In genomic region chr16:67703626-67704025, GRCh38 we compare ENCODE assay signal across 2 cellular contexts.
TF ChIP-seq lines count a peak whose summit lies in the region.

No MANE protein-coding gene starts in this region.

TF ChIP-seq in liver, 16 proteins besides CTCF, POLR2A, EP300 and RAD21:
- TF ChIP-seq EGR1 (IDR thresholded peaks at IDR 0.05; ENCODE audit: low read depth in 2 of 2) (no peak), GABPA (IDR thresholded peaks at IDR 0.05 in 1 of 2, conservative IDR thresholded peaks at IDR 0.05 in 1 of 2) (no peak), FOXA1 (IDR thresholded peaks at IDR 0.05) (no peak), TAF1 (conservative IDR thresholded peaks at IDR 0.05) (no peak), NR2F2 (IDR thresholded peaks at IDR 0.05) (no peak), RXRA (IDR thresholded peaks at IDR 0.05) (no peak)
- TF ChIP-seq, protein P1, sequence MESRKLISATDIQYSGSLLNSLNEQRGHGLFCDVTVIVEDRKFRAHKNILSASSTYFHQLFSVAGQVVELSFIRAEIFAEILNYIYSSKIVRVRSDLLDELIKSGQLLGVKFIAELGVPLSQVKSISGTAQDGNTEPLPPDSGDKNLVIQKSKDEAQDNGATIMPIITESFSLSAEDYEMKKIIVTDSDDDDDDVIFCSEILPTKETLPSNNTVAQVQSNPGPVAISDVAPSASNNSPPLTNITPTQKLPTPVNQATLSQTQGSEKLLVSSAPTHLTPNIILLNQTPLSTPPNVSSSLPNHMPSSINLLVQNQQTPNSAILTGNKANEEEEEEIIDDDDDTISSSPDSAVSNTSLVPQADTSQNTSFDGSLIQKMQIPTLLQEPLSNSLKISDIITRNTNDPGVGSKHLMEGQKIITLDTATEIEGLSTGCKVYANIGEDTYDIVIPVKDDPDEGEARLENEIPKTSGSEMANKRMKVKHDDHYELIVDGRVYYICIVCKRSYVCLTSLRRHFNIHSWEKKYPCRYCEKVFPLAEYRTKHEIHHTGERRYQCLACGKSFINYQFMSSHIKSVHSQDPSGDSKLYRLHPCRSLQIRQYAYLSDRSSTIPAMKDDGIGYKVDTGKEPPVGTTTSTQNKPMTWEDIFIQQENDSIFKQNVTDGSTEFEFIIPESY (IDR thresholded peaks at IDR 0.05) = no peak
- TF ChIP-seq, protein P2, sequence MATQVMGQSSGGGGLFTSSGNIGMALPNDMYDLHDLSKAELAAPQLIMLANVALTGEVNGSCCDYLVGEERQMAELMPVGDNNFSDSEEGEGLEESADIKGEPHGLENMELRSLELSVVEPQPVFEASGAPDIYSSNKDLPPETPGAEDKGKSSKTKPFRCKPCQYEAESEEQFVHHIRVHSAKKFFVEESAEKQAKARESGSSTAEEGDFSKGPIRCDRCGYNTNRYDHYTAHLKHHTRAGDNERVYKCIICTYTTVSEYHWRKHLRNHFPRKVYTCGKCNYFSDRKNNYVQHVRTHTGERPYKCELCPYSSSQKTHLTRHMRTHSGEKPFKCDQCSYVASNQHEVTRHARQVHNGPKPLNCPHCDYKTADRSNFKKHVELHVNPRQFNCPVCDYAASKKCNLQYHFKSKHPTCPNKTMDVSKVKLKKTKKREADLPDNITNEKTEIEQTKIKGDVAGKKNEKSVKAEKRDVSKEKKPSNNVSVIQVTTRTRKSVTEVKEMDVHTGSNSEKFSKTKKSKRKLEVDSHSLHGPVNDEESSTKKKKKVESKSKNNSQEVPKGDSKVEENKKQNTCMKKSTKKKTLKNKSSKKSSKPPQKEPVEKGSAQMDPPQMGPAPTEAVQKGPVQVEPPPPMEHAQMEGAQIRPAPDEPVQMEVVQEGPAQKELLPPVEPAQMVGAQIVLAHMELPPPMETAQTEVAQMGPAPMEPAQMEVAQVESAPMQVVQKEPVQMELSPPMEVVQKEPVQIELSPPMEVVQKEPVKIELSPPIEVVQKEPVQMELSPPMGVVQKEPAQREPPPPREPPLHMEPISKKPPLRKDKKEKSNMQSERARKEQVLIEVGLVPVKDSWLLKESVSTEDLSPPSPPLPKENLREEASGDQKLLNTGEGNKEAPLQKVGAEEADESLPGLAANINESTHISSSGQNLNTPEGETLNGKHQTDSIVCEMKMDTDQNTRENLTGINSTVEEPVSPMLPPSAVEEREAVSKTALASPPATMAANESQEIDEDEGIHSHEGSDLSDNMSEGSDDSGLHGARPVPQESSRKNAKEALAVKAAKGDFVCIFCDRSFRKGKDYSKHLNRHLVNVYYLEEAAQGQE (IDR thresholded peaks at IDR 0.05) = no peak
- TF ChIP-seq, protein P3, sequence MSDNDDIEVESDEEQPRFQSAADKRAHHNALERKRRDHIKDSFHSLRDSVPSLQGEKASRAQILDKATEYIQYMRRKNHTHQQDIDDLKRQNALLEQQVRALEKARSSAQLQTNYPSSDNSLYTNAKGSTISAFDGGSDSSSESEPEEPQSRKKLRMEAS (IDR thresholded peaks at IDR 0.05) = no peak

TF ChIP-seq in HepG2, 621 proteins besides CTCF, POLR2A, EP300 and RAD21:
- TF ChIP-seq PHF21A (CRISPR knock-in tag; IDR thresholded peaks at IDR 0.05) (no peak), ZNF441 (CRISPR knock-in tag; IDR thresholded peaks at IDR 0.05; ENCODE audit: borderline replicate concordance) (no peak), ZNF543 (CRISPR knock-in tag; IDR thresholded peaks at IDR 0.05) (no peak), ZNF782 (CRISPR knock-in tag; IDR thresholded peaks at IDR 0.05; ENCODE audit: borderline replicate concordance) (no peak)
- TF ChIP-seq, protein P4, sequence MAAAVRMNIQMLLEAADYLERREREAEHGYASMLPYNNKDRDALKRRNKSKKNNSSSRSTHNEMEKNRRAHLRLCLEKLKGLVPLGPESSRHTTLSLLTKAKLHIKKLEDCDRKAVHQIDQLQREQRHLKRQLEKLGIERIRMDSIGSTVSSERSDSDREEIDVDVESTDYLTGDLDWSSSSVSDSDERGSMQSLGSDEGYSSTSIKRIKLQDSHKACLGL (CRISPR knock-in tag; IDR thresholded peaks at IDR 0.05) = no peak
- TF ChIP-seq, protein P5, sequence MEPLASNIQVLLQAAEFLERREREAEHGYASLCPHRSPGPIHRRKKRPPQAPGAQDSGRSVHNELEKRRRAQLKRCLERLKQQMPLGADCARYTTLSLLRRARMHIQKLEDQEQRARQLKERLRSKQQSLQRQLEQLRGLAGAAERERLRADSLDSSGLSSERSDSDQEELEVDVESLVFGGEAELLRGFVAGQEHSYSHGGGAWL (CRISPR knock-in tag; IDR thresholded peaks at IDR 0.05) = no peak
TF ChIP-seq in HepG2: peak in this region for 0.
